1 cellular context compared by ENCODE assay signal in genomic region chr6:41726876-41727275, GRCh38.
TF ChIP-seq lines count a peak whose summit lies in the region.

No MANE protein-coding gene starts in this region.

TF ChIP-seq in H1, 55 proteins besides CTCF, POLR2A, EP300 and RAD21:
- TF ChIP-seq GABPA (IDR thresholded peaks at IDR 0.05; ENCODE audit: borderline replicate concordance, insufficient read depth, low read length): no peak
- no peak for TF ChIP-seq SUZ12 (IDR thresholded peaks at IDR 0.05; ENCODE audit: low read length)
- no peak for TF ChIP-seq SIN3A (conservative IDR thresholded peaks at IDR 0.05 in 1 of 2, IDR thresholded peaks at IDR 0.05 in 1 of 2; ENCODE audit: low read depth in 1 of 2, low read length in 2 of 2)
- TF ChIP-seq EGR1 (IDR thresholded peaks at IDR 0.05; ENCODE audit: borderline replicate concordance, low read depth, low read length): no peak
- TF ChIP-seq KDM5A (IDR thresholded peaks at IDR 0.05; ENCODE audit: low read length): no peak
